23 cellular contexts compared by ENCODE assay signal in the genomic region with DNA sequence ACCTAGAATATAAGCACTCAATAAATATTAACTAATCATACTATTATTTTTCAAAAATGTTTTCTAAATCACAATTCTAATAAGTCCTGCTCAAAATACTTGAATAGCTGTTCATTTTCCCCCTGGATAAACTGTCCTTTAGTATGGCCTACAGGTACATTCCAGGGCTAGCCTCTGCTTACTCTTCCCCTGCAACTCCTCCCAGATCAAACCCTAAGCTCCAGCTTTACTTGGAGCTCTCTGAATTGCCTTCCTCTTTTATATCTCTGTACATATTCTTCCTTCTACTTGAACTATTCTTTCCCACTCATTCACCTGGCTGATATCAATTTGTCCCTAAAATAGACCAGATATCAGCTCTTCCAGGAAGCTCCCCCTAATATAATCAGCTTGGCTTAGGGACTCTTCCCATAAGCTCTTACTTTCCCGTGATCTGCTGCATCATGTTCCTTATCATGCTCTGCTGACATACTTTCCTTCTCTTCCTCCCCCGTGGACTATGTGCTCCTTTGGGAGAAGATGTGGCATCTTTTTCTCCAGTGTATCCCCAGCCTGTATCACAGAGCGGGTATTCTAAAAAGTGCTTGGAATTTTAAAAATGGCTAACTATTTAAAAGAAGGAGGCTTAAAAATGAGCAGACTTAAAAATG.
"Had no signal": no experiment of that assay in that cellular context is flagged by ENCODE, and none has a peak within 500 bp of the region (broad histone marks: within the 10 kb centered on the region; RNA-seq: fewer than 3 reads in every experiment).

No MANE protein-coding gene starts in this region.

- H3K27ac Mint-ChIP-seq: activated B cell treated with CpG ODN at 0.5 μM for 24 hours; activated CD4-positive, alpha-beta T cell treated with anti-CD3 and anti-CD28 coated beads, Interleukin-2, amount 10 ng/mL, durations not matched to agents 24 days and 14 days; activated naive CD8-positive, alpha-beta T cell treated with anti-CD3 and anti-CD28 coated beads, Interleukin-2, amount 10 ng/mL, durations not matched to agents 7 days and 5 days; T-cell had no signal

- ATAC-seq: activated T-cell treated with anti-CD3 and anti-CD28 coated beads, Interleukin-2, amount 50 U/mL, for 4 hours; Panc1; Right ventricle myocardium inferior had no signal

- H3K36me3 Mint-ChIP-seq: activated naive CD8-positive, alpha-beta T cell treated with anti-CD3 and anti-CD28 coated beads, Interleukin-2, amount 10 ng/mL, durations not matched to agents 7 days and 5 days; T-cell had no signal

- H3K4me3 Mint-ChIP-seq: activated B cell treated with CpG ODN at 0.5 μM for 24 hours; activated CD4-positive, alpha-beta T cell treated with anti-CD3 and anti-CD28 coated beads, Interleukin-2, amount 10 ng/mL, durations not matched to agents 24 days and 14 days; activated T-cell treated with anti-CD3 and anti-CD28 coated beads, Interleukin-2, amount 50 U/mL, for 4 hours; T-cell had no signal

- DNase-seq: activated B cell treated with CpG ODN at 0.5 μM for 24 hours; activated CD4-positive, alpha-beta T cell treated with anti-CD3 and anti-CD28 coated beads for 1 hour; activated CD4-positive, alpha-beta T cell treated with anti-CD3 and anti-CD28 coated beads, Interleukin-2, amount 50 U/mL, for 48 hours; activated gamma-delta T cell; activated naive CD4-positive, alpha-beta T cell treated with anti-CD3 and anti-CD28 coated beads, Interleukin-2, amount 50 U/mL, for 16 hours; activated naive CD8-positive, alpha-beta T cell treated with anti-CD3 and anti-CD28 coated beads, Interleukin-2, amount 10 ng/mL, durations not matched to agents 7 days and 5 days; activated T-cell treated with anti-CD3 and anti-CD28 coated beads, Interleukin-2, amount 50 U/mL, for 4 hours; adrenal gland; aorta; caudate nucleus; MG63; NCI-H1092 treated with DMSO at 0.1 percent for 48 hours; NCI-H1436; NCI-H1694 treated with DMSO at 0.1 percent for 48 hours; NCI-H2029 treated with DMSO at 0.1 percent for 48 hours; NCI-H345; NCI-H510A; NCI-H526 treated with DMSO at 0.1 percent for 48 hours; RPMI8226; T-cell had no signal

- H3K4me1 Mint-ChIP-seq: activated B cell treated with CpG ODN at 0.5 μM for 24 hours had no signal

- H3K9me3 Mint-ChIP-seq: activated B cell treated with CpG ODN at 0.5 μM for 24 hours; activated CD4-positive, alpha-beta T cell treated with anti-CD3 and anti-CD28 coated beads, Interleukin-2, amount 10 ng/mL, durations not matched to agents 24 days and 14 days; activated naive CD8-positive, alpha-beta T cell treated with anti-CD3 and anti-CD28 coated beads, Interleukin-2, amount 10 ng/mL, durations not matched to agents 7 days and 5 days; activated T-cell treated with anti-CD3 and anti-CD28 coated beads, Interleukin-2, amount 50 U/mL, for 4 hours; T-cell had no signal
